In the genomic region with DNA sequence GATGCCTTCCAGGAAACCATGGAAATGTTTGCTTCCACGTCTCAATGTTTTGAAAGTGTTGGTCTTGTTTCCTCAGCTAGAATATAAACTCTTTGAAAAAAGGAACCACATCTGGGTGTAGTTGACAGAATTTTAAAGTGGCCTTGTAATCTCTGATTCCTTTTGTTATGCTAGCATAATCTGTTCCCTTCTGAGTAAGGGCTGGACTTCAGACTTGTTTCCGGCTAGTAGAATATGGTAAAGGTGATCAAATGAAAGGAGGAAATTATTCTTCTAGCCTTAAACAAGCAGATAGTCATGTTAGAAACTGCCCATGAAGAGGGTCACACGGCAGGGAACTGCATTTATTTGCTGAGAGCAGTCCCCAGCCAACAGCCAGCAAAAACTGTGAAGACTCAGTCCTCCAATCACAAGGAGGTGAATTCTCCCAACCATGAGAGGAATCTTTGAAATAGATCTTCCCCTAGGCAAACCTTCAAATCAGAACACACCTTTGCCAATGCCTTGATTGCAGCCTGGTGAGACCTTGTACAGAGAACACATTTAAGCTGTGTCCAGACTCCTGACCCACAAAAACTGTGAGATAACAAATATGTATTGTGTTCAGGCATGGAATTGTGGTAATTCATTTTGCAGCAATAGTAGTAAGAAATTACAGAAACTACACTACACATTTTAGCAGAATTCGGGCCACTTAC, we compare ENCODE assay signal across 36 cellular contexts.
"Had no signal": no experiment of that assay in that cellular context is flagged by ENCODE, and none has a peak within 500 bp of the region (broad histone marks: within the 10 kb centered on the region; RNA-seq: fewer than 3 reads in every experiment).

No MANE protein-coding gene starts in this region.

- H3K9me3 Mint-ChIP-seq: activated B cell treated with CpG ODN at 0.5 μM for 24 hours; activated CD8-positive, alpha-beta T cell treated with anti-CD3 and anti-CD28 coated beads for 36 hours; activated T-cell treated with anti-CD3 and anti-CD28 coated beads, Interleukin-2, amount 50 U/mL, for 4 hours; activated T-helper 17 cell treated with anti-CD3 and anti-CD28 coated beads, Interleukin-2, amount 50 U/mL, for 72 hours; dendritic cell treated with granulocyte-macrophage colony-stimulating factor and Interleukin-4, amounts not matched to agents 40 ng/mL and 50 ng/mL, for 4 days; T-helper 2 cell treated with Interferon-gamma antibody and Interleukin-4, amounts not matched to agents 5 μg/mL and 100 μg/mL, for 36 hours had no signal

- H3K27me3 ChIP-seq: brain microvascular endothelial cell, esophagus muscularis mucosa, foreskin keratinocyte, gastrocnemius medialis, heart left ventricle had no signal

- H3K4me1 Mint-ChIP-seq: activated B cell treated with CpG ODN at 0.5 μM for 24 hours; activated T-helper 17 cell treated with anti-CD3 and anti-CD28 coated beads, Interleukin-2, amount 50 U/mL, for 72 hours; endodermal cell; T-helper 17 cell had no signal

- DNase-seq: activated B cell treated with CpG ODN at 0.5 μM for 24 hours; activated CD4-positive, alpha-beta T cell treated with anti-CD3 and anti-CD28 coated beads for 48 hours; activated CD4-positive, alpha-beta T cell treated with anti-CD3 and anti-CD28 coated beads, Interleukin-2, amount 50 U/mL, for 1 hour; activated CD4-positive, alpha-beta T cell treated with anti-CD3 and anti-CD28 coated beads, Interleukin-2, amount 50 U/mL, for 48 hours; activated CD8-positive, alpha-beta memory T cell treated with anti-CD3 and anti-CD28 coated beads for 24 hours; activated CD8-positive, alpha-beta T cell treated with anti-CD3 and anti-CD28 coated beads for 36 hours; activated effector memory CD4-positive, alpha-beta T cell treated with Interleukin-2 at 50 U/mL for 16 hours; activated gamma-delta T cell treated with Interleukin-2 at 50 U/mL for 16 hours; activated naive CD4-positive, alpha-beta T cell treated with anti-CD3 and anti-CD28 coated beads, Interleukin-2, amount 50 U/mL, for 16 hours; activated naive CD4-positive, alpha-beta T cell treated with Interleukin-2 at 50 U/mL for 16 hours; activated T-cell treated with anti-CD3 and anti-CD28 coated beads, Interleukin-2, amount 50 U/mL, for 4 hours; amniotic stem cell; anterior cingulate cortex; brain microvascular endothelial cell; central memory CD4-positive, alpha-beta T cell; cerebellar nuclear complex; dorsolateral prefrontal cortex; effector memory CD4-positive, alpha-beta T cell; endodermal cell; erythroblast; gastrocnemius medialis; glutamatergic neuron; heart left ventricle; T-helper 1 cell; T-helper 17 cell; T1000; WERI-Rb-1 had no signal

- ATAC-seq: activated CD4-positive, CD25-positive, alpha-beta regulatory T cell treated with anti-CD3 and anti-CD28 coated beads, Interleukin-2, amount 50 U/mL, for 24 hours; activated CD8-positive, alpha-beta T cell treated with anti-CD3 and anti-CD28 coated beads for 36 hours; activated T-cell treated with anti-CD3 and anti-CD28 coated beads, Interleukin-2, amount 50 U/mL, for 4 hours; foreskin keratinocyte; gastrocnemius medialis; heart left ventricle; T-helper 17 cell had no signal

- FAIRE-seq: astrocyte had no signal

- H3K27me3 Mint-ChIP-seq: activated B cell treated with CpG ODN at 0.5 μM for 24 hours; dendritic cell treated with granulocyte-macrophage colony-stimulating factor and Interleukin-4, amounts not matched to agents 40 ng/mL and 50 ng/mL, for 4 days had no signal

- H3K27ac Mint-ChIP-seq: activated B cell treated with CpG ODN at 0.5 μM for 24 hours; activated CD8-positive, alpha-beta T cell treated with anti-CD3 and anti-CD28 coated beads for 36 hours; activated naive CD8-positive, alpha-beta T cell; activated T-helper 17 cell treated with anti-CD3 and anti-CD28 coated beads, Interleukin-2, amount 50 U/mL, for 72 hours; dendritic cell treated with granulocyte-macrophage colony-stimulating factor and Interleukin-4, amounts not matched to agents 40 ng/mL and 50 ng/mL, for 4 days; endodermal cell; T-helper 17 cell; T-helper 2 cell treated with Interferon-gamma antibody and Interleukin-4, amounts not matched to agents 5 μg/mL and 100 μg/mL, for 36 hours had no signal

- H3K36me3 ChIP-seq: brain microvascular endothelial cell, esophagus muscularis mucosa, gastrocnemius medialis, heart left ventricle, WERI-Rb-1 had no signal

- H3K4me3 ChIP-seq: coronary artery, dorsolateral prefrontal cortex, esophagus muscularis mucosa, gastrocnemius medialis, heart left ventricle had no signal

- H3K36me3 Mint-ChIP-seq: activated naive CD8-positive, alpha-beta T cell had no signal

- H3K9me3 ChIP-seq: esophagus muscularis mucosa, gastrocnemius medialis, heart left ventricle had no signal

- H3K4me3 Mint-ChIP-seq: activated B cell treated with CpG ODN at 0.5 μM for 24 hours; activated CD8-positive, alpha-beta T cell treated with anti-CD3 and anti-CD28 coated beads for 36 hours; activated naive CD8-positive, alpha-beta T cell; activated T-cell treated with anti-CD3 and anti-CD28 coated beads, Interleukin-2, amount 50 U/mL, for 4 hours; activated T-helper 17 cell treated with anti-CD3 and anti-CD28 coated beads, Interleukin-2, amount 50 U/mL, for 72 hours; dendritic cell treated with granulocyte-macrophage colony-stimulating factor and Interleukin-4, amounts not matched to agents 40 ng/mL and 50 ng/mL, for 4 days; endodermal cell; T-helper 17 cell; T-helper 2 cell treated with Interferon-gamma antibody and Interleukin-4, amounts not matched to agents 5 μg/mL and 100 μg/mL, for 36 hours had no signal

- H3K27ac ChIP-seq: brain microvascular endothelial cell, coronary artery, dorsolateral prefrontal cortex, esophagus muscularis mucosa, foreskin keratinocyte, gastrocnemius medialis, heart left ventricle, WERI-Rb-1 had no signal
